ENCODE assay signal across 1 cellular context in genomic region chr14:77457115-77457521, GRCh38.
TF ChIP-seq lines count a peak whose summit lies in the region.

No MANE protein-coding gene starts in this region.

TF ChIP-seq in HepG2, 621 proteins besides CTCF, POLR2A, EP300 and RAD21 (continued from another document and continues in another):
- no peak for TF ChIP-seq BCL3 (CRISPR knock-in tag; IDR thresholded peaks at IDR 0.05)
- no peak for TF ChIP-seq AGO2 (optimal IDR thresholded peaks at IDR 0.05; ENCODE audit: low read depth, low read length)
- TF ChIP-seq NR2F6 (IDR thresholded peaks at IDR 0.05) = no peak
- TF ChIP-seq NR2F6 (CRISPR knock-in tag; IDR thresholded peaks at IDR 0.05) = no peak
- TF ChIP-seq SRSF4 (IDR thresholded peaks at IDR 0.05; ENCODE audit: low read depth, low read length, poor library complexity, severe bottlenecking) = no peak
- no peak for TF ChIP-seq SNAPC2 (CRISPR knock-in tag; IDR thresholded peaks at IDR 0.05)
- peak; percentile 12; the same call in 1 of the 2 replicates for TF ChIP-seq ZBTB7B (CRISPR knock-in tag; IDR thresholded peaks at IDR 0.05)
- no peak for TF ChIP-seq SNRNP70 (IDR thresholded peaks at IDR 0.05; ENCODE audit: low read depth, low read length)
- no peak for TF ChIP-seq ZHX2 (IDR thresholded peaks at IDR 0.05; ENCODE audit: low read depth)
- no peak for TF ChIP-seq ZHX2 (CRISPR knock-in tag; IDR thresholded peaks at IDR 0.05; ENCODE audit: borderline replicate concordance)
- TF ChIP-seq ATF5 (CRISPR knock-in tag; IDR thresholded peaks at IDR 0.05; ENCODE audit: low read depth) = no peak
- TF ChIP-seq JUND (CRISPR knock-in tag; IDR thresholded peaks at IDR 0.05) = no peak
- peak; percentile 56; the same call in 1 of the 2 replicates for TF ChIP-seq ZNF772 (CRISPR knock-in tag; IDR thresholded peaks at IDR 0.05)
- no peak for TF ChIP-seq ZNF710 (CRISPR knock-in tag; IDR thresholded peaks at IDR 0.05; ENCODE audit: borderline replicate concordance)
- TF ChIP-seq ZBTB38 (CRISPR knock-in tag; IDR thresholded peaks at IDR 0.05) = 0 out of 2 replicates have a peak, but pooled peaks have one; percentile 23
- TF ChIP-seq ZFX (CRISPR knock-in tag; IDR thresholded peaks at IDR 0.05; ENCODE audit: low read depth) = peak; percentile 34; the same call in 1 of the 2 replicates
- TF ChIP-seq ZNF318 (CRISPR knock-in tag; IDR thresholded peaks at IDR 0.05) = no peak
- no peak for TF ChIP-seq FLYWCH1 (CRISPR knock-in tag; IDR thresholded peaks at IDR 0.05)
- TF ChIP-seq ZNF839 (CRISPR knock-in tag; IDR thresholded peaks at IDR 0.05; ENCODE audit: borderline replicate concordance) = no peak
- no peak for TF ChIP-seq MAZ (IDR thresholded peaks at IDR 0.05; ENCODE audit: borderline replicate concordance, low read depth, low read length)
- TF ChIP-seq MAZ (CRISPR knock-in tag; IDR thresholded peaks at IDR 0.05; ENCODE audit: low read depth) = no peak
- no peak for TF ChIP-seq SIX1 (CRISPR knock-in tag; IDR thresholded peaks at IDR 0.05; ENCODE audit: borderline replicate concordance)
- no peak for TF ChIP-seq TBL1XR1 (IDR thresholded peaks at IDR 0.05; ENCODE audit: borderline replicate concordance, low read length, partially characterized antibody)
- 0 out of 2 replicates have a peak, but pooled peaks have one; percentile 44 for TF ChIP-seq FOXC1 (CRISPR knock-in tag; IDR thresholded peaks at IDR 0.05; ENCODE audit: borderline replicate concordance)
- TF ChIP-seq ZNF576 (CRISPR knock-in tag; IDR thresholded peaks at IDR 0.05) = no peak
- no peak for TF ChIP-seq ZNF501 (CRISPR knock-in tag; IDR thresholded peaks at IDR 0.05)
- no peak for TF ChIP-seq NPAS2 (CRISPR knock-in tag; IDR thresholded peaks at IDR 0.05; ENCODE audit: borderline replicate concordance)
- TF ChIP-seq ELF4 (CRISPR knock-in tag; IDR thresholded peaks at IDR 0.05; ENCODE audit: borderline replicate concordance) = no peak
- 0 out of 2 replicates have a peak, but pooled peaks have one; percentile 3 for TF ChIP-seq HIVEP1 (CRISPR knock-in tag; IDR thresholded peaks at IDR 0.05)
- TF ChIP-seq ZNF460 (CRISPR knock-in tag; IDR thresholded peaks at IDR 0.05; ENCODE audit: borderline replicate concordance) = no peak
- 0 out of 2 replicates have a peak, but pooled peaks have one; percentile 45 for TF ChIP-seq SP140L (CRISPR knock-in tag; IDR thresholded peaks at IDR 0.05; ENCODE audit: borderline replicate concordance)
- TF ChIP-seq ZNF547 (CRISPR knock-in tag; IDR thresholded peaks at IDR 0.05) = no peak
- TF ChIP-seq RBM39 (IDR thresholded peaks at IDR 0.05; ENCODE audit: low read depth, low read length, poor library complexity, severe bottlenecking) = no peak
- no peak for TF ChIP-seq HNRNPLL (IDR thresholded peaks at IDR 0.05; ENCODE audit: low read depth, low read length, poor library complexity, severe bottlenecking)
- TF ChIP-seq RNF2 (conservative IDR thresholded peaks at IDR 0.05; ENCODE audit: low read depth) = no peak
- TF ChIP-seq POGK (CRISPR knock-in tag; conservative IDR thresholded peaks at IDR 0.05) = peak; percentile 51; the same call in 1 of the 2 replicates
